In the genomic region with DNA sequence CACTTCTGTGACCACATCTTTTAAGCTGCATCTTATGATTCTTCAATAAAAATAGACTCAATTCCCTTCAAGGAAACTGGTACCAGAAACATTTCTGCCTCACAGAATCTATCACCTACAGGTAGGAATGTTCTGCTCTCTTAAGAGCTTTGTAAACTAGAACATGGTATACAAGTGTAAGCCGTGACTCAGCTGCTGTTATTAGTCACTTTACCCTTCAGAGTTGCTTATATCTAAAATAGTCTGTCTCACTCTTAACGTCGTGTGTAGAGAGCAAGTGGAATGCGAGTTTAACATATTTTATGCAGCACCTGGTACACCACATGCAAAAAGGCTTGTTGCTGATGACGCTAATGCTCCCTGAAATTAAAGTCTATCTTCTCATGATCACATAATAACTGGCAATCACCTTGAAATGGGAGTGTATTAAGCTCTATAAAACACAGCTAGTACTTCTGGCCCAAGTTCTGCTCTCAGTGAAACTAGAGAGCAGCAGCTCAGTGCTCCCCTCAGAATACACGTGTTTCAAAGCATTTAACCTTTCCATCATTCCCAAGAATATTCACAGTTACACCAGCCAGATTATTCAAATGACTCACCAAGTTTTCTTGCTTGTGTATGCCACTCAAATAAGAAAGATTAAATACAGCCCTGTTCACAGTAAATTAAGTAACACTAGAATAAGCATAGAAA, we compare ENCODE assay signal across 12 cellular contexts.
DNase-seq lines count a peak whose midpoint lies in the region; ATAC-seq and TF ChIP-seq lines count a peak whose summit lies in the region.
"Had no signal": no experiment of that assay in that cellular context is flagged by ENCODE, and none has a peak within 500 bp of the region (broad histone marks: within the 10 kb centered on the region; RNA-seq: fewer than 3 reads in every experiment).

No MANE protein-coding gene starts in this region.

- H3K9me3 Mint-ChIP-seq in activated CD8-positive, alpha-beta memory T cell treated with anti-CD3 and anti-CD28 coated beads, Interleukin-2, amount 10 ng/mL, durations not matched to agents 7 days and 5 days (ENCODE audit: low read depth): peaks cover 5% of the 10 kb centered on the region

- H3K9me3 ChIP-seq in OCI-LY1 (ENCODE audit: low read length): no peaks in the 10 kb centered on the region
- H3K9me3 ChIP-seq in smooth muscle cell (replicated peaks; ENCODE audit: low read depth): no peaks in the 10 kb centered on the region
- H3K9me3 ChIP-seq: uterus had no signal

- H3K4me1 Mint-ChIP-seq in activated CD8-positive, alpha-beta memory T cell treated with anti-CD3 and anti-CD28 coated beads, Interleukin-2, amount 10 ng/mL, durations not matched to agents 7 days and 5 days: peaks cover 39% of the 10 kb centered on the region

- DNase-seq in activated CD8-positive, alpha-beta memory T cell treated with anti-CD3 and anti-CD28 coated beads, Interleukin-2, amount 10 ng/mL, durations not matched to agents 7 days and 5 days: no peak
- no peak for DNase-seq in activated CD8-positive, alpha-beta memory T cell treated with anti-CD3 and anti-CD28 coated beads, Interleukin-2, amount 50 U/mL, for 48 hours
- no peak for DNase-seq in smooth muscle cell (lab: John Stamatoyannopoulos, UW; ENCODE audit: unreplicated experiment)
- no peak for DNase-seq in AML-193 (lab: John Stamatoyannopoulos, UW)
- DNase-seq in G401 (ENCODE audit: low spot score): no peak
- DNase-seq in NOMO-1 treated with DMSO at 0.1 percent for 48 hours (lab: John Stamatoyannopoulos, UW; ENCODE audit: unreplicated experiment): no peak
- DNase-seq: NCI-H2081, uterus had no signal

- peak overlapping the region; percentile 12 for H3K27ac Mint-ChIP-seq in activated CD8-positive, alpha-beta memory T cell treated with anti-CD3 and anti-CD28 coated beads, Interleukin-2, amount 10 ng/mL, durations not matched to agents 7 days and 5 days

- H3K9ac ChIP-seq in OCI-LY1 (ENCODE audit: low read length) (peak overlapping the region; percentile 9; the same call in 1 of the 2 replicates), smooth muscle cell (ENCODE audit: low read depth) (no peak overlapping the region)
- H3K9ac ChIP-seq: BLaER1 had no signal

- H4K20me1 ChIP-seq in OCI-LY1 (ENCODE audit: insufficient read depth, low read length) (no peaks in the 10 kb centered on the region), smooth muscle cell (ENCODE audit: low read depth) (no peaks in the 10 kb centered on the region)
- H4K20me1 ChIP-seq: BLaER1 had no signal

- WGBS in smooth muscle cell (ENCODE audit: low lambda C conversion rate): 29% methylated on average over 6 of the region's 6 CpGs

- H3K27me3 ChIP-seq in OCI-LY1 (ENCODE audit: insufficient read depth, low read length): no peaks in the 10 kb centered on the region
- H3K27me3 ChIP-seq in smooth muscle cell (ENCODE audit: low read depth): no peaks in the 10 kb centered on the region
- H3K27me3 ChIP-seq: BLaER1, uterus had no signal

- H3K27ac ChIP-seq in OCI-LY1 (ENCODE audit: low read depth, low read length, poor library complexity, severe bottlenecking) (peak overlapping the region; percentile 54), smooth muscle cell (ENCODE audit: low read depth) (peak overlapping the region; percentile 67)
- H3K27ac ChIP-seq: BLaER1, uterus had no signal

- no peaks in the 10 kb centered on the region for H3K27me3 Mint-ChIP-seq in activated CD8-positive, alpha-beta memory T cell treated with anti-CD3 and anti-CD28 coated beads, Interleukin-2, amount 10 ng/mL, durations not matched to agents 7 days and 5 days
- H3K27me3 Mint-ChIP-seq: central memory CD8-positive, alpha-beta T cell had no signal

- no peak for TF ChIP-seq CTCF in OCI-LY1 (IDR thresholded peaks at IDR 0.05; ENCODE audit: low read length)
- peak; percentile 51 for TF ChIP-seq CTCF in smooth muscle cell (IDR thresholded peaks at IDR 0.05; ENCODE audit: borderline replicate concordance, insufficient read depth, poor library complexity, severe bottlenecking)

- CTCF ChIA-PET in activated CD8-positive, alpha-beta memory T cell treated with anti-CD3 and anti-CD28 coated beads, Interleukin-2, amount 10 ng/mL, durations not matched to agents 7 days and 5 days (lab: Charles Lee): interaction anchor here (0.5 kb wide), 1 partner anchor 812 kb away, joined by 3 read pairs; no protein-coding TSS in a partner anchor

- H3K4me3 Mint-ChIP-seq in activated CD8-positive, alpha-beta memory T cell treated with anti-CD3 and anti-CD28 coated beads, Interleukin-2, amount 10 ng/mL, durations not matched to agents 7 days and 5 days: no peak overlapping the region
- H3K4me3 Mint-ChIP-seq: central memory CD8-positive, alpha-beta T cell had no signal

- peaks cover under 1% of the 10 kb centered on the region; the same call in 1 of the 2 replicates for H3K36me3 ChIP-seq in OCI-LY1 (ENCODE audit: insufficient read depth, low read length)
- no peaks in the 10 kb centered on the region for H3K36me3 ChIP-seq in smooth muscle cell (ENCODE audit: low read depth)
- H3K36me3 ChIP-seq: uterus had no signal

- in situ Hi-C loops in G401 (cut with HindIII; ENCODE audit: low sequenced_read_pairs): no loop called here

- H3K4me2 ChIP-seq in OCI-LY1 (ENCODE audit: low read length) (peak overlapping the region; percentile 27), smooth muscle cell (peak overlapping the region; percentile 8)
- H3K4me2 ChIP-seq: BLaER1 had no signal

- H2AFZ ChIP-seq in OCI-LY1 (ENCODE audit: low read length) (no peak overlapping the region), smooth muscle cell (ENCODE audit: low read depth) (no peak overlapping the region)

- H3K36me3 Mint-ChIP-seq in activated CD8-positive, alpha-beta memory T cell treated with anti-CD3 and anti-CD28 coated beads, Interleukin-2, amount 10 ng/mL, durations not matched to agents 7 days and 5 days: peaks cover 25% of the 10 kb centered on the region

- H3K79me2 ChIP-seq in OCI-LY1 (ENCODE audit: insufficient read depth, low read length) (no peaks in the 10 kb centered on the region), smooth muscle cell (ENCODE audit: low read depth) (no peaks in the 10 kb centered on the region)

- peak; percentile 78 for ATAC-seq in activated CD8-positive, alpha-beta memory T cell treated with anti-CD3 and anti-CD28 coated beads, Interleukin-2, amount 10 ng/mL, durations not matched to agents 7 days and 5 days
- ATAC-seq in esophagus mucosa: peak; percentile 96

- H3F3A ChIP-seq in OCI-LY1 (ENCODE audit: insufficient read depth, low read length) (no peaks in the 10 kb centered on the region), smooth muscle cell (ENCODE audit: low read depth) (no peaks in the 10 kb centered on the region)

- H3K9me2 ChIP-seq in OCI-LY1 (ENCODE audit: low read depth, low read length): no peaks in the 10 kb centered on the region

- H3K4me1 ChIP-seq in OCI-LY1 (ENCODE audit: insufficient read depth, low read length, severe bottlenecking) (peaks cover 35% of the 10 kb centered on the region), smooth muscle cell (ENCODE audit: low read depth) (no peaks in the 10 kb centered on the region)
- H3K4me1 ChIP-seq: BLaER1, uterus had no signal

- H3K4me3 ChIP-seq in OCI-LY1 (ENCODE audit: low read depth, low read length, poor library complexity, severe bottlenecking) (no peak overlapping the region), smooth muscle cell (no peak overlapping the region)
- H3K4me3 ChIP-seq: BLaER1, uterus had no signal
